ENCODE assay signal across 28 cellular contexts in the genomic region with DNA sequence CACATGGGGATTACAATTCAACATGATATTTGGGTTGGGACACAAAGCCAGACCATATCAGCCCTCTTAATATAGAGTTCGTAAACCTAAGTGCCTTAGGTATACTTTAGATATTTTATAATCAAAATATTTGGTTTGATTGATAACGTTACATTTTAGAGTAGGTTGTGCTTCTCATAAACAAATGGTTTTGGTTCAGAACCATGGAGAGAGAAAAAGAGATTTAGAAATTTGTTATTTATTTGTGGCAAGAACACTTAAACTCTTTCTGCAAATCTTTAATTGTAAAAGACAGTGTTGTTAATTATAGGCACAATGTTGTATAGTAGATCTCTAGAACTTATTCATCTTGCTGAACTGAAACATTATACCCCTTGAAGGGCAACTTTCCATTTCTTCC.
"Had no signal": no experiment of that assay in that cellular context is flagged by ENCODE, and none has a peak within 500 bp of the region (broad histone marks: within the 10 kb centered on the region; RNA-seq: fewer than 3 reads in every experiment).

No MANE protein-coding gene starts in this region.

- H3K36me3 ChIP-seq: stomach, suprapubic skin, thoracic aorta, thyroid gland, tibial artery, tibial nerve, transverse colon, upper lobe of left lung, upper lobe of right lung, uterus, vagina had no signal

- H3K27ac ChIP-seq: stomach, suprapubic skin, testis, thoracic aorta, thyroid gland, tibial artery, tibial nerve, transverse colon, upper lobe of left lung, upper lobe of right lung, uterus, vagina had no signal

- ATAC-seq: stimulated activated effector memory CD8-positive, alpha-beta T cell treated with anti-CD3 and anti-CD28 coated beads, Interleukin-12 subunit alpha, Interleukin-12 subunit beta, amount 100 ng/mL, for 72 hours; stimulated activated memory B cell treated with anti-CD40 and anti-IgM and Interleukin-4, amounts not matched to agents 10 μg/mL and 1 μg/mL and 100 μg/mL, for 72 hours; stimulated activated naive B cell treated with anti-CD40 and anti-IgM and Interleukin-4, amounts not matched to agents 10 μg/mL and 1 μg/mL and 100 μg/mL, for 72 hours; stimulated activated naive CD8-positive, alpha-beta T cell treated with anti-CD3 and anti-CD28 coated beads, Interleukin-15, amount 100 ng/mL, for 72 hours; stimulated activated naive CD8-positive, alpha-beta T cell treated with anti-CD3 and anti-CD28 coated beads, Interleukin-15, Interleukin-2, amounts not matched to agents 100 U/mL and 50 U/mL, for 24 hours; upper lobe of right lung had no signal

- H3K27me3 Mint-ChIP-seq: stimulated activated memory B cell treated with anti-CD40 and anti-IgM and Interleukin-4, amounts not matched to agents 10 μg/mL and 1 μg/mL and 100 μg/mL, for 72 hours; stimulated activated naive B cell treated with anti-CD40 and anti-IgM and Interleukin-4, amounts not matched to agents 10 μg/mL and 1 μg/mL and 100 μg/mL, for 72 hours; stimulated activated naive CD8-positive, alpha-beta T cell treated with anti-CD3 and anti-CD28 coated beads, Interleukin-15, Interleukin-2, amounts not matched to agents 100 ng/mL and 50 ng/mL, for 24 hours had no signal

- H3K27ac Mint-ChIP-seq: stimulated activated effector memory CD8-positive, alpha-beta T cell treated with anti-CD3 and anti-CD28 coated beads, Interleukin-12 subunit alpha, Interleukin-12 subunit beta, amount 100 ng/mL, for 72 hours; stimulated activated memory B cell treated with anti-CD40 and anti-IgM and Interleukin-4, amounts not matched to agents 10 μg/mL and 1 μg/mL and 100 μg/mL, for 72 hours; stimulated activated naive B cell treated with anti-CD40 and anti-IgM and Interleukin-4, amounts not matched to agents 10 μg/mL and 1 μg/mL and 100 μg/mL, for 72 hours; stimulated activated naive CD8-positive, alpha-beta T cell treated with anti-CD3 and anti-CD28 coated beads, Interleukin-15, amount 100 ng/mL, for 72 hours; stimulated activated naive CD8-positive, alpha-beta T cell treated with anti-CD3 and anti-CD28 coated beads, Interleukin-15, Interleukin-2, amounts not matched to agents 100 ng/mL and 50 ng/mL, for 24 hours; type B pancreatic cell had no signal

- H3K9me3 Mint-ChIP-seq: stimulated activated memory B cell treated with anti-CD40 and anti-IgM and Interleukin-4, amounts not matched to agents 10 μg/mL and 1 μg/mL and 100 μg/mL, for 72 hours; type B pancreatic cell had no signal

- H3K9me3 ChIP-seq: stomach, suprapubic skin, testis, thoracic aorta, thyroid gland, tibial artery, tibial nerve, transverse colon, upper lobe of left lung, upper lobe of right lung, uterus, vagina had no signal

- H3K4me1 ChIP-seq: stomach, suprapubic skin, testis, thyroid gland, tibial artery, tibial nerve, transverse colon, upper lobe of left lung, upper lobe of right lung, uterus, vagina had no signal

- H3K27me3 ChIP-seq: stomach, testis, thyroid gland, tibial nerve, transverse colon, upper lobe of left lung, upper lobe of right lung, vagina had no signal

- H3K36me3 Mint-ChIP-seq: stimulated activated effector memory CD8-positive, alpha-beta T cell treated with anti-CD3 and anti-CD28 coated beads, Interleukin-12 subunit alpha, Interleukin-12 subunit beta, amount 100 ng/mL, for 72 hours; stimulated activated memory B cell treated with anti-CD40 and anti-IgM and Interleukin-4, amounts not matched to agents 10 μg/mL and 1 μg/mL and 100 μg/mL, for 72 hours; stimulated activated naive B cell treated with anti-CD40 and anti-IgM and Interleukin-4, amounts not matched to agents 10 μg/mL and 1 μg/mL and 100 μg/mL, for 72 hours; type B pancreatic cell had no signal

- H3K4me3 ChIP-seq: stomach, suprapubic skin, testis, thoracic aorta, thyroid gland, tibial artery, tibial nerve, transverse colon, upper lobe of left lung, upper lobe of right lung, uterus, vagina had no signal

- H3K4me3 Mint-ChIP-seq: stimulated activated effector memory CD8-positive, alpha-beta T cell treated with anti-CD3 and anti-CD28 coated beads, Interleukin-12 subunit alpha, Interleukin-12 subunit beta, amount 100 ng/mL, for 72 hours; stimulated activated memory B cell treated with anti-CD40 and anti-IgM and Interleukin-4, amounts not matched to agents 10 μg/mL and 1 μg/mL and 100 μg/mL, for 72 hours; stimulated activated naive B cell treated with anti-CD40 and anti-IgM and Interleukin-4, amounts not matched to agents 10 μg/mL and 1 μg/mL and 100 μg/mL, for 72 hours; stimulated activated naive CD8-positive, alpha-beta T cell treated with anti-CD3 and anti-CD28 coated beads, Interleukin-15, amount 100 ng/mL, for 72 hours; stimulated activated naive CD8-positive, alpha-beta T cell treated with anti-CD3 and anti-CD28 coated beads, Interleukin-15, Interleukin-2, amounts not matched to agents 100 ng/mL and 50 ng/mL, for 24 hours; type B pancreatic cell had no signal

- H3K4me1 Mint-ChIP-seq: stimulated activated effector memory CD8-positive, alpha-beta T cell treated with anti-CD3 and anti-CD28 coated beads, Interleukin-12 subunit alpha, Interleukin-12 subunit beta, amount 100 ng/mL, for 72 hours; stimulated activated memory B cell treated with anti-CD40 and anti-IgM and Interleukin-4, amounts not matched to agents 10 μg/mL and 1 μg/mL and 100 μg/mL, for 72 hours; stimulated activated naive B cell treated with anti-CD40 and anti-IgM and Interleukin-4, amounts not matched to agents 10 μg/mL and 1 μg/mL and 100 μg/mL, for 72 hours; stimulated activated naive CD8-positive, alpha-beta T cell treated with anti-CD3 and anti-CD28 coated beads, Interleukin-15, amount 100 ng/mL, for 72 hours had no signal

- DNase-seq: stimulated activated CD4-positive, alpha-beta T cell treated with anti-CD3 and anti-CD28 coated beads, Interleukin-2, amount 100 ng/mL, for 48 hours; stimulated activated CD4-positive, alpha-beta T cell treated with anti-CD3 and anti-CD28 coated beads, Interleukin-4, amount 100 ng/mL, for 1 hour; stimulated activated CD4-positive, alpha-beta T cell treated with anti-CD3 and anti-CD28 coated beads, Interleukin-4, amount 100 ng/mL, for 24 hours; stimulated activated CD4-positive, alpha-beta T cell treated with anti-CD3 and anti-CD28 coated beads, Interleukin-4, amount 100 ng/mL, for 4 hours; stimulated activated CD8-positive, alpha-beta memory T cell treated with anti-CD3 and anti-CD28 coated beads, Interleukin-4, amount 100 ng/mL, for 48 hours; stimulated activated naive B cell treated with anti-CD40 and anti-IgM and Interleukin-4, amounts not matched to agents 10 μg/mL and 1 μg/mL and 100 μg/mL, for 72 hours; stimulated activated naive CD4-positive, alpha-beta T cell; stimulated activated naive CD4-positive, alpha-beta T cell treated with Interleukin-2 at 50 U/mL for 16 hours; stimulated activated naive CD8-positive, alpha-beta T cell treated with anti-CD3 and anti-CD28 coated beads, Interleukin-15, amount 100 ng/mL, for 72 hours; stimulated activated naive CD8-positive, alpha-beta T cell treated with anti-CD3 and anti-CD28 coated beads, Interleukin-15, Interleukin-2, amounts not matched to agents 100 U/mL and 50 U/mL, for 24 hours; stomach; substantia nigra; testis; thyroid gland; tibial artery; transverse colon; trophoblast cell; upper lobe of left lung; upper lobe of right lung; uterus had no signal
